In the genomic region with DNA sequence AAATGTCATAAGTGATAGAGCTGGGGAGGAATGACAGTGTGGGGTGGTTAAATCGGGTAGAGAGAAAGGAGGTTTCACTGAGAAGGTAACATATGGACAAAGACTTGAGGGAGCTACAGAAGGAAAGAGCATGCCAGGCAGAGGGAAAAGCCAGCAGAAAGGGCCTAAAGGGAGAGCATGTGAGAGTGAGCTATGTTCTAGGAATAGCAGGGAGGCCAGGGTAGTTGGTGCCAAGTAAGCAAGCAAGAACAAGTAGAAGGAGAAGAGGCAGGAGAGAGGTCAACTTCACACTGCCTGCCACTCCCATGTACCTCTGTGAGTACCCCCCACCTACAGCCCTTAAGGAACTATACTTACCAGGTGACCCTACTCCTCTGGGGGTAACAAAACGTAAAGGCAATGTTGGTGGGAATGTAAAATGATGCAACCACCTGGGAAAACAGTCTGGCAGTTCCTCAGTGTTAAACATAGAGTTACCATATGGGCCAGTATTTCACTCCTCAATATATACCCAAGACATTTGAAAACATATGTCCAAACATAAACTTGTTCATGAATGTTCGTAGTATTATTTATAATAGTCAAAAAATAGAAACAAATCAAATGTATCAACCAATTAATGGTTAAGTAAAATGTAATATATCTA, we compare ENCODE assay signal across 1 cellular context.
TF ChIP-seq lines count a peak whose summit lies in the region.

No MANE protein-coding gene starts in this region.

TF ChIP-seq in WTC11, 78 proteins besides CTCF, POLR2A, EP300 and RAD21 (continued from another document):
- TF ChIP-seq, protein P1, sequence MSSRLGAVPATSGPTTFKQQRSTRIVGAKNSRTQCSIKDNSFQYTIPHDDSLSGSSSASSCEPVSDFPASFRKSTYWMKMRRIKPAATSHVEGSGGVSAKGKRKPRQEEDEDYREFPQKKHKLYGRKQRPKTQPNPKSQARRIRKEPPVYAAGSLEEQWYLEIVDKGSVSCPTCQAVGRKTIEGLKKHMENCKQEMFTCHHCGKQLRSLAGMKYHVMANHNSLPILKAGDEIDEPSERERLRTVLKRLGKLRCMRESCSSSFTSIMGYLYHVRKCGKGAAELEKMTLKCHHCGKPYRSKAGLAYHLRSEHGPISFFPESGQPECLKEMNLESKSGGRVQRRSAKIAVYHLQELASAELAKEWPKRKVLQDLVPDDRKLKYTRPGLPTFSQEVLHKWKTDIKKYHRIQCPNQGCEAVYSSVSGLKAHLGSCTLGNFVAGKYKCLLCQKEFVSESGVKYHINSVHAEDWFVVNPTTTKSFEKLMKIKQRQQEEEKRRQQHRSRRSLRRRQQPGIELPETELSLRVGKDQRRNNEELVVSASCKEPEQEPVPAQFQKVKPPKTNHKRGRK (CRISPR knock-in tag; IDR thresholded peaks at IDR 0.05; ENCODE audit: borderline replicate concordance): no peak
- TF ChIP-seq, protein P2, sequence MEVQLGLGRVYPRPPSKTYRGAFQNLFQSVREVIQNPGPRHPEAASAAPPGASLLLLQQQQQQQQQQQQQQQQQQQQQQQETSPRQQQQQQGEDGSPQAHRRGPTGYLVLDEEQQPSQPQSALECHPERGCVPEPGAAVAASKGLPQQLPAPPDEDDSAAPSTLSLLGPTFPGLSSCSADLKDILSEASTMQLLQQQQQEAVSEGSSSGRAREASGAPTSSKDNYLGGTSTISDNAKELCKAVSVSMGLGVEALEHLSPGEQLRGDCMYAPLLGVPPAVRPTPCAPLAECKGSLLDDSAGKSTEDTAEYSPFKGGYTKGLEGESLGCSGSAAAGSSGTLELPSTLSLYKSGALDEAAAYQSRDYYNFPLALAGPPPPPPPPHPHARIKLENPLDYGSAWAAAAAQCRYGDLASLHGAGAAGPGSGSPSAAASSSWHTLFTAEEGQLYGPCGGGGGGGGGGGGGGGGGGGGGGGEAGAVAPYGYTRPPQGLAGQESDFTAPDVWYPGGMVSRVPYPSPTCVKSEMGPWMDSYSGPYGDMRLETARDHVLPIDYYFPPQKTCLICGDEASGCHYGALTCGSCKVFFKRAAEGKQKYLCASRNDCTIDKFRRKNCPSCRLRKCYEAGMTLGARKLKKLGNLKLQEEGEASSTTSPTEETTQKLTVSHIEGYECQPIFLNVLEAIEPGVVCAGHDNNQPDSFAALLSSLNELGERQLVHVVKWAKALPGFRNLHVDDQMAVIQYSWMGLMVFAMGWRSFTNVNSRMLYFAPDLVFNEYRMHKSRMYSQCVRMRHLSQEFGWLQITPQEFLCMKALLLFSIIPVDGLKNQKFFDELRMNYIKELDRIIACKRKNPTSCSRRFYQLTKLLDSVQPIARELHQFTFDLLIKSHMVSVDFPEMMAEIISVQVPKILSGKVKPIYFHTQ (CRISPR knock-in tag; IDR thresholded peaks at IDR 0.05): no peak
- TF ChIP-seq, protein P3, sequence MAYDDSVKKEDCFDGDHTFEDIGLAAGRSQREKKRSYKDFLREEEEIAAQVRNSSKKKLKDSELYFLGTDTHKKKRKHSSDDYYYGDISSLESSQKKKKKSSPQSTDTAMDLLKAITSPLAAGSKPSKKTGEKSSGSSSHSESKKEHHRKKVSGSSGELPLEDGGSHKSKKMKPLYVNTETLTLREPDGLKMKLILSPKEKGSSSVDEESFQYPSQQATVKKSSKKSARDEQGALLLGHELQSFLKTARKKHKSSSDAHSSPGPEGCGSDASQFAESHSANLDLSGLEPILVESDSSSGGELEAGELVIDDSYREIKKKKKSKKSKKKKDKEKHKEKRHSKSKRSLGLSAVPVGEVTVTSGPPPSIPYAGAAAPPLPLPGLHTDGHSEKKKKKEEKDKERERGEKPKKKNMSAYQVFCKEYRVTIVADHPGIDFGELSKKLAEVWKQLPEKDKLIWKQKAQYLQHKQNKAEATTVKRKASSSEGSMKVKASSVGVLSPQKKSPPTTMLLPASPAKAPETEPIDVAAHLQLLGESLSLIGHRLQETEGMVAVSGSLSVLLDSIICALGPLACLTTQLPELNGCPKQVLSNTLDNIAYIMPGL (CRISPR knock-in tag; IDR thresholded peaks at IDR 0.05): no peak
- no peak for TF ChIP-seq NFYB (CRISPR knock-in tag; conservative IDR thresholded peaks at IDR 0.05; ENCODE audit: low read depth)
- no peak for TF ChIP-seq NFE2L1 (CRISPR knock-in tag; IDR thresholded peaks at IDR 0.05)
- no peak for TF ChIP-seq ZBTB21 (CRISPR knock-in tag; IDR thresholded peaks at IDR 0.05; ENCODE audit: borderline replicate concordance)
- TF ChIP-seq ATF1 (CRISPR knock-in tag; IDR thresholded peaks at IDR 0.05): no peak
- TF ChIP-seq NR3C1 (CRISPR knock-in tag; conservative IDR thresholded peaks at IDR 0.05; ENCODE audit: low read depth): no peak
- TF ChIP-seq, protein P4, sequence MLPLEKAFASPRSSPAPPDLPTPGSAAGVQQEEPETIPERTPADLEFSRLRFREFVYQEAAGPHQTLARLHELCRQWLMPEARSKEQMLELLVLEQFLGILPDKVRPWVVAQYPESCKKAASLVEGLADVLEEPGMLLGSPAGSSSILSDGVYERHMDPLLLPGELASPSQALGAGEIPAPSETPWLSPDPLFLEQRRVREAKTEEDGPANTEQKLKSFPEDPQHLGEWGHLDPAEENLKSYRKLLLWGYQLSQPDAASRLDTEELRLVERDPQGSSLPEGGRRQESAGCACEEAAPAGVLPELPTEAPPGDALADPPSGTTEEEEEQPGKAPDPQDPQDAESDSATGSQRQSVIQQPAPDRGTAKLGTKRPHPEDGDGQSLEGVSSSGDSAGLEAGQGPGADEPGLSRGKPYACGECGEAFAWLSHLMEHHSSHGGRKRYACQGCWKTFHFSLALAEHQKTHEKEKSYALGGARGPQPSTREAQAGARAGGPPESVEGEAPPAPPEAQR (CRISPR knock-in tag; IDR thresholded peaks at IDR 0.05): no peak
- TF ChIP-seq, protein P5, sequence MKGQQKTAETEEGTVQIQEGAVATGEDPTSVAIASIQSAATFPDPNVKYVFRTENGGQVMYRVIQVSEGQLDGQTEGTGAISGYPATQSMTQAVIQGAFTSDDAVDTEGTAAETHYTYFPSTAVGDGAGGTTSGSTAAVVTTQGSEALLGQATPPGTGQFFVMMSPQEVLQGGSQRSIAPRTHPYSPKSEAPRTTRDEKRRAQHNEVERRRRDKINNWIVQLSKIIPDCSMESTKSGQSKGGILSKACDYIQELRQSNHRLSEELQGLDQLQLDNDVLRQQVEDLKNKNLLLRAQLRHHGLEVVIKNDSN (CRISPR knock-in tag; IDR thresholded peaks at IDR 0.05): no peak
- no peak for TF ChIP-seq SP1 (CRISPR knock-in tag; conservative IDR thresholded peaks at IDR 0.05)
- TF ChIP-seq, protein P6, sequence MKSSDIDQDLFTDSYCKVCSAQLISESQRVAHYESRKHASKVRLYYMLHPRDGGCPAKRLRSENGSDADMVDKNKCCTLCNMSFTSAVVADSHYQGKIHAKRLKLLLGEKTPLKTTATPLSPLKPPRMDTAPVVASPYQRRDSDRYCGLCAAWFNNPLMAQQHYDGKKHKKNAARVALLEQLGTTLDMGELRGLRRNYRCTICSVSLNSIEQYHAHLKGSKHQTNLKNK (CRISPR knock-in tag; IDR thresholded peaks at IDR 0.05): no peak
